In the genomic region with DNA sequence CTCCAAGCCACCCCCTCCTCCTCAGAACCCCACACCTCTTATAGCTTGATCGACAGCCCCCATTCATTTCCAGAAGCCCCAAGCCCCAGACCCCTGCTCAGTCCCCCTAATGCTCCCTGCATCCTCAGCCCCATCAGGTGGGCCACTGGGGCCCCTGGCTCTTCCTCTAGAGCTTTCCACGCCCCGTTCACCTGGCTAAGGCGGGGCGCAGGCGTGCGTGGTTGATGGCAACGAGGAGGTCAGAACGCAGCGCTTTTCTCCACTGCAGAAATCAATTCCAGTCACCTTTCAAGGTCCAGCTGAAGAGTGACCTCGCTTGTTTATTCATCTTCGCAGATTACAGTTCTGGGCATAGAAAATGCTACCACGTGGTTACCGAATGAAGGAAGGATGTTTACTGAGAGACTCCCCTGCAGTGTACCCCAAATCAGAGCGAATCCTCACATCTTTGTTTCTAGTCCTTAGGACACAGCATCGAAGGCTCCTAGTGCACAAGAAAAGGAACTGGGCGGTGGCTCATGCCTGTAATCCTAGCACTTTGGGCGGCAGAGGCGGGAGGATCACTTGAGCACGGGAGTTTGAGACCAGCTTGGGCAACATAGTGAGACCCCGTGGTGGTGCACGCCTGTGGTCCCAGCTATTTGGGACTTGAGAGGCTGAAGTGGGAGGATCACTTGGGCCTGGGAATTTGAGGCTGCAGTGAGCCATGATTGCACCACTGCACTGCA, we compare ENCODE assay signal across 8 cellular contexts. TPM values are rescaled to one million over a fixed set of nuclear protein-coding genes. Genes with fewer than 3 reads are reported as not detected.
DNase-seq lines count a peak whose midpoint lies in the region; ATAC-seq and TF ChIP-seq lines count a peak whose summit lies in the region.

No MANE protein-coding gene starts in this region.

- no peak for TF ChIP-seq POLR2A in stomach (IDR thresholded peaks at IDR 0.05)

- H3K9me3 Mint-ChIP-seq in activated CD4-positive, alpha-beta T cell treated with anti-CD3 and anti-CD28 coated beads, Interleukin-2, amount 10 ng/mL, durations not matched to agents 24 days and 14 days, result no peaks in the 10 kb centered on the region
- H3K9me3 Mint-ChIP-seq in glutamatergic neuron (ENCODE audit: unreplicated experiment), result peaks cover 21% of the 10 kb centered on the region

- peak overlapping the region; percentile 86 for H3K4me3 Mint-ChIP-seq in activated CD4-positive, alpha-beta T cell treated with anti-CD3 and anti-CD28 coated beads, Interleukin-2, amount 10 ng/mL, durations not matched to agents 24 days and 14 days
- H3K4me3 Mint-ChIP-seq in T-helper 17 cell (peak overlapping the region; percentile 93), glutamatergic neuron (ENCODE audit: unreplicated experiment) (peak overlapping the region; percentile 85)

- H3K27me3 ChIP-seq in stomach, result peaks cover 0 to 30% (median 0%) of the 10 kb centered on the region in 3 donors

- H3K4me1 Mint-ChIP-seq in activated CD4-positive, alpha-beta T cell treated with anti-CD3 and anti-CD28 coated beads, Interleukin-2, amount 10 ng/mL, durations not matched to agents 24 days and 14 days, result peaks cover 36% of the 10 kb centered on the region
- peaks cover 32% of the 10 kb centered on the region for H3K4me1 Mint-ChIP-seq in T-helper 17 cell
- H3K4me1 Mint-ChIP-seq in glutamatergic neuron (ENCODE audit: low read depth, unreplicated experiment), result peaks cover 31% of the 10 kb centered on the region

- peak overlapping the region; percentile 88 for H3K27ac Mint-ChIP-seq in activated CD4-positive, alpha-beta T cell treated with anti-CD3 and anti-CD28 coated beads, Interleukin-2, amount 10 ng/mL, durations not matched to agents 24 days and 14 days
- H3K27ac Mint-ChIP-seq in T-helper 17 cell (peak overlapping the region; percentile 99), glutamatergic neuron (ENCODE audit: unreplicated experiment) (peak overlapping the region; percentile 95)

- H3K27me3 Mint-ChIP-seq in activated CD4-positive, alpha-beta T cell treated with anti-CD3 and anti-CD28 coated beads, Interleukin-2, amount 10 ng/mL, durations not matched to agents 24 days and 14 days, result no peaks in the 10 kb centered on the region
- H3K27me3 Mint-ChIP-seq in T-helper 17 cell, result no peaks in the 10 kb centered on the region
- H3K27me3 Mint-ChIP-seq in glutamatergic neuron (ENCODE audit: unreplicated experiment), result peaks cover 14% of the 10 kb centered on the region

- TF ChIP-seq CTCF in glutamatergic neuron (IDR thresholded peaks at IDR 0.05; ENCODE audit: partially characterized antibody, unreplicated experiment) (no peak), stomach (IDR thresholded peaks at IDR 0.05) (no peak)

- intact Hi-C loops in activated CD4-positive, alpha-beta T cell treated with anti-CD3 and anti-CD28 coated beads, Interleukin-2, amount 10 ng/mL, durations not matched to agents 24 days and 14 days (cut with micrococcal nuclease), result loop anchor here (2.0 kb wide), 1 partner anchor 44 kb away; the partner anchor contains the start of gene ATP13A1
- intact Hi-C loops in stomach (cut with DNase I; ENCODE audit: low total_unique reads), result no loop called here

- H3K9me3 ChIP-seq in T-helper 17 cell (ENCODE audit: control insufficient read depth, low read length, poor library complexity, severe bottlenecking), result no peaks in the 10 kb centered on the region
- H3K9me3 ChIP-seq in stomach, result no peaks in the 10 kb centered on the region

- H3K36me3 Mint-ChIP-seq in activated CD4-positive, alpha-beta T cell treated with anti-CD3 and anti-CD28 coated beads, Interleukin-2, amount 10 ng/mL, durations not matched to agents 24 days and 14 days (ENCODE audit: low read depth), result peaks cover 30% of the 10 kb centered on the region
- H3K36me3 Mint-ChIP-seq in T-helper 17 cell (ENCODE audit: low read depth) (no peaks in the 10 kb centered on the region), glutamatergic neuron (ENCODE audit: unreplicated experiment) (no peaks in the 10 kb centered on the region)

- H3K36me3 ChIP-seq in stomach, result peaks cover 0 to 16% (median 10%) of the 10 kb centered on the region in 4 donors

- peak overlapping the region; percentile 44 to 55 (median 52) for H3K4me3 ChIP-seq in stomach

- TF ChIP-seq EP300 in stomach (IDR thresholded peaks at IDR 0.05), result no peak

- ATAC-seq in T-helper 17 cell, result no peak
- no peak for ATAC-seq in GM21737 (IDR thresholded peaks at IDR 0.05; ENCODE audit: unreplicated experiment)
- no peak for ATAC-seq in GM18909 (IDR thresholded peaks at IDR 0.05; ENCODE audit: poor library complexity, unreplicated experiment)

- no peak for DNase-seq in activated CD4-positive, alpha-beta T cell treated with anti-CD3 and anti-CD28 coated beads, Interleukin-2, amount 10 ng/mL, durations not matched to agents 24 days and 14 days
- DNase-seq in activated CD4-positive, alpha-beta T cell treated with anti-CD3 and anti-CD28 coated beads, Interleukin-2, amount 50 U/mL, for 4 hours, result no peak
- DNase-seq in T-helper 17 cell, result no peak
- no peak for DNase-seq in glutamatergic neuron
- no peak for DNase-seq in stomach
- DNase-seq in dermis blood vessel endothelial cell, result no peak

- WGBS in stomach, 5 donors, result 21 to 40% (median 34%) methylated on average over 22 of the region's 22 CpGs

- H3K4me1 ChIP-seq in stomach, result peaks cover 9 to 23% (median 20%) of the 10 kb centered on the region in 4 donors

- peak overlapping the region; percentile 20 to 72 (median 64) for H3K27ac ChIP-seq in stomach

RNA-seq across cellular contexts. Expression of gene PBX4, which starts 0.8 kb away (rescaled TPM):
- 19.2 and 20.5 TPM in 2 replicates for total RNA-seq in activated CD4-positive, alpha-beta T cell treated with anti-CD3 and anti-CD28 coated beads, Interleukin-2, amount 10 ng/mL, durations not matched to agents 24 days and 14 days
- total RNA-seq in T-helper 17 cell, result 10 to 100 TPM; 49.7 to 58.4 TPM
- 56.1 TPM for total RNA-seq in glutamatergic neuron (ENCODE audit: unreplicated experiment)
- 10 to 100 TPM in 2 of 5 donors, 1 to 10 TPM in 2, not detected in 1; 2.0 to 60.7 (median 17.5) TPM for total RNA-seq in stomach
- polyA plus RNA-seq in stomach, result 1 to 10 TPM; 2.9 to 4.9 (median 2.9) TPM
- total RNA-seq in dermis blood vessel endothelial cell, result 0.05 TPM in 1 of 2 replicates, not detected in the other

RNA-seq across cellular contexts. Expression of gene LPAR2, which starts 8.7 kb away (rescaled TPM):
- total RNA-seq in activated CD4-positive, alpha-beta T cell treated with anti-CD3 and anti-CD28 coated beads, Interleukin-2, amount 10 ng/mL, durations not matched to agents 24 days and 14 days, result 21.9 and 23.9 TPM in 2 replicates
- total RNA-seq in T-helper 17 cell, result 10 to 100 TPM; 66.5 to 67.2 TPM
- 364 TPM for total RNA-seq in glutamatergic neuron (ENCODE audit: unreplicated experiment)
- 100 to 1,000 TPM in 1 of 5 donors, 10 to 100 TPM in 2, 1 to 10 TPM in 2; 4.1 to 156 (median 25.9) TPM for total RNA-seq in stomach
- 10 to 100 TPM; 14.4 to 23.0 (median 15.0) TPM for polyA plus RNA-seq in stomach
- total RNA-seq in dermis blood vessel endothelial cell, result 0.42 and 1.0 TPM in 2 replicates

RNA-seq across cellular contexts. Expression of gene GMIP, which starts 24.2 kb away (rescaled TPM):
- total RNA-seq in activated CD4-positive, alpha-beta T cell treated with anti-CD3 and anti-CD28 coated beads, Interleukin-2, amount 10 ng/mL, durations not matched to agents 24 days and 14 days, result 56.1 and 61.2 TPM in 2 replicates
- total RNA-seq in T-helper 17 cell (10 to 100 TPM; 85.0 to 91.7 TPM), glutamatergic neuron (ENCODE audit: unreplicated experiment) (204 TPM), stomach (10 to 100 TPM in 4 of 5 donors, 1 to 10 TPM in 1; 5.3 to 96.2 (median 35.0) TPM), dermis blood vessel endothelial cell (6.5 and 12.6 TPM in 2 replicates)
- polyA plus RNA-seq in stomach, result 10 to 100 TPM in 2 of 3 donors, 1 to 10 TPM in 1; 5.2 to 11.9 (median 10.3) TPM

RNA-seq across cellular contexts. Expression of gene ATP13A1, which starts 44.2 kb away (rescaled TPM):
- 85.9 and 89.2 TPM in 2 replicates for total RNA-seq in activated CD4-positive, alpha-beta T cell treated with anti-CD3 and anti-CD28 coated beads, Interleukin-2, amount 10 ng/mL, durations not matched to agents 24 days and 14 days
- total RNA-seq in T-helper 17 cell (10 to 100 TPM; 91.4 to 98.8 TPM), glutamatergic neuron (ENCODE audit: unreplicated experiment) (92.7 TPM), stomach (100 to 1,000 TPM in 3 of 5 donors, 10 to 100 TPM in 2; 30.1 to 451 (median 204) TPM), dermis blood vessel endothelial cell (36.8 and 188 TPM in 2 replicates)
- polyA plus RNA-seq in stomach, result 10 to 100 TPM; 17.3 to 35.4 (median 25.1) TPM

RNA-seq across cellular contexts. Expression of gene ZNF101, which starts 49.4 kb away (rescaled TPM):
- total RNA-seq in activated CD4-positive, alpha-beta T cell treated with anti-CD3 and anti-CD28 coated beads, Interleukin-2, amount 10 ng/mL, durations not matched to agents 24 days and 14 days, result 44.2 and 45.5 TPM in 2 replicates
- total RNA-seq in T-helper 17 cell, result 10 to 100 TPM; 56.0 to 56.1 TPM
- total RNA-seq in glutamatergic neuron (ENCODE audit: unreplicated experiment), result 8.0 TPM
- total RNA-seq in stomach, result 1 to 10 TPM; 2.2 to 8.8 (median 3.0) TPM
- 1 to 10 TPM; 5.5 to 9.1 (median 7.2) TPM for polyA plus RNA-seq in stomach
- total RNA-seq in dermis blood vessel endothelial cell, result 15.9 and 20.4 TPM in 2 replicates
